1 cellular context compared by ENCODE assay signal in the genomic region with DNA sequence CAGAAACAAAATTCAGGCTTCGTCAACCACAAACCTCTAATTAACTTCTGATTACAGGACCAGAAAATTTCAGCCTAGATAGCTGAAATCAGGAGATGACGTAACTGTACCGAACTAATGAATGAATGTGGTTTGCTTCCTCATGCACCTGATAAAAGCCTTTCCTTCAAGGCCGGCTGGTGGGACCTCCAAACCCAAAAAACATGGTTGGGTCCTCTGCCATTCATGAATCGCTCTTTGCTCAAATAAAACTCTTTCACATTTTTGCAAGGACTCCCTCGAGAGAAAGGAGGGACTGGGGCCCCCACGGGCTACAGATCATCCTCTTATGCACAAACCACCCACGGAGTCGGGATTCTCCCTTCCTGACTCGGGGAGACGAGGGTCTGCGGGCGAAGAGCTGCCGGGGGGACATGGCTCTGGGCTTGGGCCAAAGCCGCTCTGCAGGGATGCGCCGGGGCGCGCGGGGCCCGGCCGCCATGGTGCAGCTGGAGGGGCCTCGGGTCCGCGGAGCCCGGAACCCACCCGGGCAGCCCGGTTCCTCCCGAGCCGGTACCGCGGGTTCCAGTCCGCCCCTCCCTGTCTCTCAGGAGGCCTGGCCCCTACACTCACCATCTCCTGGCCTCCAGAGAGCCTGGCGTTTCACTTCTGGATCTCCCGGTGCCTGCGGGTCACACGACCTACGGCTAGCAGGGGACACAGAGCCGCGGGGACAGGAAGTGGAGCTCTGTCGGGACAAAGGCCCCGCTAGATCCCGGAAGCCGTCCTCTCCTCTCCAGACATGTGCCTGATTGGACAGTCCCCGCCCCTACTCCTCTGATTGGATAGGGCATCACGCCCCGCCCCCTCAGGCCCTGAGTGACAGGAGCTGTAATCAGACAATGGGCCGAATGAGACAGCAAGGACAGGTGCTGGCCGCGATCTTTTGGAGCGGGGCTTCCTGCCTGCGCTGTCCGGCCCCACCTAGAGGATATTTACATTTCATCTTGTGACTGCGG.
TF ChIP-seq lines count a peak whose summit lies in the region.

Gene ZNF195 (minus strand): TSS at position 721 of the 998 bp plus-strand sequence. CDS start 106 bp downstream, at position 615.

TF ChIP-seq in K562, 482 proteins besides CTCF, POLR2A, EP300 and RAD21 (continued from another document and continues in another):
- no peak for TF ChIP-seq PRDM10 (IDR thresholded peaks at IDR 0.05; ENCODE audit: partially characterized antibody)
- no peak for TF ChIP-seq ADNP (tag; IDR thresholded peaks at IDR 0.05)
- peak; percentile 77 for TF ChIP-seq KDM5B (IDR thresholded peaks at IDR 0.05; ENCODE audit: insufficient replicate concordance, low read depth, low read length)
- TF ChIP-seq, protein P1, sequence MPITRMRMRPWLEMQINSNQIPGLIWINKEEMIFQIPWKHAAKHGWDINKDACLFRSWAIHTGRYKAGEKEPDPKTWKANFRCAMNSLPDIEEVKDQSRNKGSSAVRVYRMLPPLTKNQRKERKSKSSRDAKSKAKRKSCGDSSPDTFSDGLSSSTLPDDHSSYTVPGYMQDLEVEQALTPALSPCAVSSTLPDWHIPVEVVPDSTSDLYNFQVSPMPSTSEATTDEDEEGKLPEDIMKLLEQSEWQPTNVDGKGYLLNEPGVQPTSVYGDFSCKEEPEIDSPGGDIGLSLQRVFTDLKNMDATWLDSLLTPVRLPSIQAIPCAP (CRISPR knock-in tag; IDR thresholded peaks at IDR 0.05; ENCODE audit: borderline replicate concordance), result no peak
- no peak for TF ChIP-seq FOXO4 (CRISPR knock-in tag; IDR thresholded peaks at IDR 0.05)
- TF ChIP-seq PTBP1 (IDR thresholded peaks at IDR 0.05; ENCODE audit: low read depth, low read length), result no peak
- TF ChIP-seq MCM7 (IDR thresholded peaks at IDR 0.05), result no peak
- TF ChIP-seq EZH2 (IDR thresholded peaks at IDR 0.05; ENCODE audit: borderline replicate concordance, low read depth, low read length), result no peak
- TF ChIP-seq MLLT1 (IDR thresholded peaks at IDR 0.05), result peak in 1 of 2 experiments; percentile 66; a peak in 1 of 4 replicates
- no peak for TF ChIP-seq DMBX1 (CRISPR knock-in tag; IDR thresholded peaks at IDR 0.05; ENCODE audit: borderline replicate concordance)
- no peak for TF ChIP-seq ZNF316 (IDR thresholded peaks at IDR 0.05)
- no peak for TF ChIP-seq RBM15 (IDR thresholded peaks at IDR 0.05; ENCODE audit: insufficient read depth, low read length)
- TF ChIP-seq, protein P2, sequence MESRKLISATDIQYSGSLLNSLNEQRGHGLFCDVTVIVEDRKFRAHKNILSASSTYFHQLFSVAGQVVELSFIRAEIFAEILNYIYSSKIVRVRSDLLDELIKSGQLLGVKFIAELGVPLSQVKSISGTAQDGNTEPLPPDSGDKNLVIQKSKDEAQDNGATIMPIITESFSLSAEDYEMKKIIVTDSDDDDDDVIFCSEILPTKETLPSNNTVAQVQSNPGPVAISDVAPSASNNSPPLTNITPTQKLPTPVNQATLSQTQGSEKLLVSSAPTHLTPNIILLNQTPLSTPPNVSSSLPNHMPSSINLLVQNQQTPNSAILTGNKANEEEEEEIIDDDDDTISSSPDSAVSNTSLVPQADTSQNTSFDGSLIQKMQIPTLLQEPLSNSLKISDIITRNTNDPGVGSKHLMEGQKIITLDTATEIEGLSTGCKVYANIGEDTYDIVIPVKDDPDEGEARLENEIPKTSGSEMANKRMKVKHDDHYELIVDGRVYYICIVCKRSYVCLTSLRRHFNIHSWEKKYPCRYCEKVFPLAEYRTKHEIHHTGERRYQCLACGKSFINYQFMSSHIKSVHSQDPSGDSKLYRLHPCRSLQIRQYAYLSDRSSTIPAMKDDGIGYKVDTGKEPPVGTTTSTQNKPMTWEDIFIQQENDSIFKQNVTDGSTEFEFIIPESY (CRISPR knock-in tag; IDR thresholded peaks at IDR 0.05), result no peak
- TF ChIP-seq, protein P3, sequence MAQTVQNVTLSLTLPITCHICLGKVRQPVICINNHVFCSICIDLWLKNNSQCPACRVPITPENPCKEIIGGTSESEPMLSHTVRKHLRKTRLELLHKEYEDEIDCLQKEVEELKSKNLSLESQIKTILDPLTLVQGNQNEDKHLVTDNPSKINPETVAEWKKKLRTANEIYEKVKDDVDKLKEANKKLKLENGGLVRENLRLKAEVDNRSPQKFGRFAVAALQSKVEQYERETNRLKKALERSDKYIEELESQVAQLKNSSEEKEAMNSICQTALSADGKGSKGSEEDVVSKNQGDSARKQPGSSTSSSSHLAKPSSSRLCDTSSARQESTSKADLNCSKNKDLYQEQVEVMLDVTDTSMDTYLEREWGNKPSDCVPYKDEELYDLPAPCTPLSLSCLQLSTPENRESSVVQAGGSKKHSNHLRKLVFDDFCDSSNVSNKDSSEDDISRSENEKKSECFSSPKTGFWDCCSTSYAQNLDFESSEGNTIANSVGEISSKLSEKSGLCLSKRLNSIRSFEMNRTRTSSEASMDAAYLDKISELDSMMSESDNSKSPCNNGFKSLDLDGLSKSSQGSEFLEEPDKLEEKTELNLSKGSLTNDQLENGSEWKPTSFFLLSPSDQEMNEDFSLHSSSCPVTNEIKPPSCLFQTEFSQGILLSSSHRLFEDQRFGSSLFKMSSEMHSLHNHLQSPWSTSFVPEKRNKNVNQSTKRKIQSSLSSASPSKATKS (CRISPR knock-in tag; IDR thresholded peaks at IDR 0.05), result no peak
- no peak for TF ChIP-seq PYGO2 (tag; IDR thresholded peaks at IDR 0.05)
- TF ChIP-seq SNIP1 (IDR thresholded peaks at IDR 0.05; ENCODE audit: low read depth), result no peak
- no peak for TF ChIP-seq ZNF3 (CRISPR knock-in tag; IDR thresholded peaks at IDR 0.05)
- TF ChIP-seq NCOA1 (IDR thresholded peaks at IDR 0.05; ENCODE audit: low read depth), result peak; percentile 96
- TF ChIP-seq, protein P4, sequence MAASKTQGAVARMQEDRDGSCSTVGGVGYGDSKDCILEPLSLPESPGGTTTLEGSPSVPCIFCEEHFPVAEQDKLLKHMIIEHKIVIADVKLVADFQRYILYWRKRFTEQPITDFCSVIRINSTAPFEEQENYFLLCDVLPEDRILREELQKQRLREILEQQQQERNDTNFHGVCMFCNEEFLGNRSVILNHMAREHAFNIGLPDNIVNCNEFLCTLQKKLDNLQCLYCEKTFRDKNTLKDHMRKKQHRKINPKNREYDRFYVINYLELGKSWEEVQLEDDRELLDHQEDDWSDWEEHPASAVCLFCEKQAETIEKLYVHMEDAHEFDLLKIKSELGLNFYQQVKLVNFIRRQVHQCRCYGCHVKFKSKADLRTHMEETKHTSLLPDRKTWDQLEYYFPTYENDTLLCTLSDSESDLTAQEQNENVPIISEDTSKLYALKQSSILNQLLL (CRISPR knock-in tag; IDR thresholded peaks at IDR 0.05; ENCODE audit: borderline replicate concordance), result no peak
- TF ChIP-seq SETDB1 (IDR thresholded peaks at IDR 0.05; ENCODE audit: low read length), result no peak
- TF ChIP-seq SOX6 (IDR thresholded peaks at IDR 0.05), result peak; percentile 80
- no peak for TF ChIP-seq DACH1 (IDR thresholded peaks at IDR 0.05; ENCODE audit: partially characterized antibody)
- TF ChIP-seq ZNF41 (CRISPR knock-in tag; conservative IDR thresholded peaks at IDR 0.05), result no peak
- TF ChIP-seq, protein P5, sequence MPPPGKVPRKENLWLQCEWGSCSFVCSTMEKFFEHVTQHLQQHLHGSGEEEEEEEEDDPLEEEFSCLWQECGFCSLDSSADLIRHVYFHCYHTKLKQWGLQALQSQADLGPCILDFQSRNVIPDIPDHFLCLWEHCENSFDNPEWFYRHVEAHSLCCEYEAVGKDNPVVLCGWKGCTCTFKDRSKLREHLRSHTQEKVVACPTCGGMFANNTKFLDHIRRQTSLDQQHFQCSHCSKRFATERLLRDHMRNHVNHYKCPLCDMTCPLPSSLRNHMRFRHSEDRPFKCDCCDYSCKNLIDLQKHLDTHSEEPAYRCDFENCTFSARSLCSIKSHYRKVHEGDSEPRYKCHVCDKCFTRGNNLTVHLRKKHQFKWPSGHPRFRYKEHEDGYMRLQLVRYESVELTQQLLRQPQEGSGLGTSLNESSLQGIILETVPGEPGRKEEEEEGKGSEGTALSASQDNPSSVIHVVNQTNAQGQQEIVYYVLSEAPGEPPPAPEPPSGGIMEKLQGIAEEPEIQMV (tag; conservative IDR thresholded peaks at IDR 0.05; ENCODE audit: low read depth), result no peak
- TF ChIP-seq, protein P6, sequence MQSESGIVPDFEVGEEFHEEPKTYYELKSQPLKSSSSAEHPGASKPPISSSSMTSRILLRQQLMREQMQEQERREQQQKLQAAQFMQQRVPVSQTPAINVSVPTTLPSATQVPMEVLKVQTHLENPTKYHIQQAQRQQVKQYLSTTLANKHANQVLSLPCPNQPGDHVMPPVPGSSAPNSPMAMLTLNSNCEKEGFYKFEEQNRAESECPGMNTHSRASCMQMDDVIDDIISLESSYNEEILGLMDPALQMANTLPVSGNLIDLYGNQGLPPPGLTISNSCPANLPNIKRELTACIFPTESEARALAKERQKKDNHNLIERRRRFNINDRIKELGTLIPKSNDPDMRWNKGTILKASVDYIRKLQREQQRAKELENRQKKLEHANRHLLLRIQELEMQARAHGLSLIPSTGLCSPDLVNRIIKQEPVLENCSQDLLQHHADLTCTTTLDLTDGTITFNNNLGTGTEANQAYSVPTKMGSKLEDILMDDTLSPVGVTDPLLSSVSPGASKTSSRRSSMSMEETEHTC (IDR thresholded peaks at IDR 0.05), result no peak
- TF ChIP-seq GATA2 (CRISPR knock-in tag; IDR thresholded peaks at IDR 0.05), result no peak
- peak; percentile 84 for TF ChIP-seq FOS (IDR thresholded peaks at IDR 0.05; ENCODE audit: extremely low read depth, insufficient read length)
- 0 out of 2 replicates have a peak, but pooled peaks have one; percentile 52 for TF ChIP-seq TCF7 (IDR thresholded peaks at IDR 0.05; ENCODE audit: borderline replicate concordance)
- TF ChIP-seq SIRT6 (IDR thresholded peaks at IDR 0.05; ENCODE audit: low read depth, low read length), result no peak
- TF ChIP-seq TRIM24 (IDR thresholded peaks at IDR 0.05), result peak in 1 of 2 experiments; percentile 97; a peak in 2 of 4 replicates
- TF ChIP-seq ZC3H4 (CRISPR knock-in tag; IDR thresholded peaks at IDR 0.05; ENCODE audit: borderline replicate concordance), result no peak
- no peak for TF ChIP-seq MTF1 (CRISPR knock-in tag; IDR thresholded peaks at IDR 0.05; ENCODE audit: borderline replicate concordance)
- peak; percentile 90 for TF ChIP-seq ATF7 (IDR thresholded peaks at IDR 0.05)
- no peak for TF ChIP-seq MEF2A (IDR thresholded peaks at IDR 0.05; ENCODE audit: control insufficient read depth, low read depth, low read length)
- peak; percentile 55; the same call in 1 of the 2 replicates for TF ChIP-seq CTBP1 (IDR thresholded peaks at IDR 0.05; ENCODE audit: borderline replicate concordance)
- TF ChIP-seq ZBTB26 (CRISPR knock-in tag; IDR thresholded peaks at IDR 0.05), result no peak
- peak in 1 of 2 experiments; percentile 6; a peak in 1 of 4 replicates for TF ChIP-seq SIX5 (IDR thresholded peaks at IDR 0.05; ENCODE audit: borderline replicate concordance in 1 of 2, insufficient read depth in 1 of 2, low read depth in 1 of 2, low read length in 2 of 2)
- TF ChIP-seq PRPF4 (IDR thresholded peaks at IDR 0.05; ENCODE audit: insufficient read depth, low read depth, low read length, poor library complexity, severe bottlenecking), result no peak
- TF ChIP-seq ILF3 (IDR thresholded peaks at IDR 0.05; ENCODE audit: borderline replicate concordance), result no peak
- TF ChIP-seq POLR2B (IDR thresholded peaks at IDR 0.05; ENCODE audit: low read depth, partially characterized antibody), result peak; percentile 86
